ENCODE assay signal across 13 cellular contexts in genomic region chr16:66070140-66070887, GRCh38.
A peak's percentile ranks its signal among the peaks of the same experiment; 100 is the strongest.
DNase-seq lines count a peak whose midpoint lies in the region; ATAC-seq lines count a peak whose summit lies in the region.
"Had no signal": no experiment of that assay in that cellular context is flagged by ENCODE, and none has a peak within 500 bp of the region (broad histone marks: within the 10 kb centered on the region; RNA-seq: fewer than 3 reads in every experiment).

No MANE protein-coding gene starts in this region.

- DNase-seq in H4 (ENCODE audit: low spot score) (peak; percentile 30), anterior cingulate cortex (lab: John Stamatoyannopoulos, UW) (peak in 32 of 58 donors; percentile 1 to 55 (median 22)), hypothalamus (lab: John Stamatoyannopoulos, UW) (peak in 34 of 51 donors; percentile 1 to 66 (median 22)), skeletal muscle cell (ENCODE audit: low read depth) (peak; percentile 48), NCI-H1436 treated with DMSO at 0.1 percent for 48 hours (lab: John Stamatoyannopoulos, UW) (no peak)
- DNase-seq in stimulated activated naive CD4-positive, alpha-beta T cell treated with Interleukin-2 at 50 U/mL for 16 hours (lab: John Stamatoyannopoulos, UW), result no peak
- DNase-seq: activated naive CD8-positive, alpha-beta T cell treated with anti-CD3 and anti-CD28 coated beads, Interleukin-2, amount 10 ng/mL, durations not matched to agents 7 days and 5 days; GOT3; NCI-H1048; stimulated activated CD4-positive, alpha-beta T cell treated with anti-CD3 and anti-CD28 coated beads, Interleukin-2, amount 100 ng/mL, for 24 hours had no signal

- H3K4me3 ChIP-seq in skeletal muscle cell (ENCODE audit: low read depth, low read length), result no peak overlapping the region

- ATAC-seq in HG02642 (IDR thresholded peaks at IDR 0.05; ENCODE audit: poor library complexity, unreplicated experiment) (no peak), GM21447 (IDR thresholded peaks at IDR 0.05; ENCODE audit: unreplicated experiment) (no peak)
- ATAC-seq: activated CD4-positive, CD25-positive, alpha-beta regulatory T cell treated with anti-CD3 and anti-CD28 coated beads, Interleukin-2, amount 50 U/mL, for 24 hours had no signal

Comparison
In these comparisons a context has a peak if more than half of its experiments do, and no peak if none do; other contexts are left out.
1. DNase-seq: peak in H4 (single experiment), anterior cingulate cortex (32 of 58), hypothalamus (34 of 51) and skeletal muscle cell (single experiment); none in stimulated activated naive CD4-positive, alpha-beta T cell treated with Interleukin-2 at 50 U/mL for 16 hours (single experiment) and NCI-H1436 treated with DMSO at 0.1 percent for 48 hours (single experiment).